14 cellular contexts compared by ENCODE assay signal in genomic region chr7:51288896-51289607, GRCh38. TPM values are rescaled to one million over a fixed set of nuclear protein-coding genes. Genes with fewer than 3 reads are reported as not detected.
DNase-seq lines count a peak whose midpoint lies in the region; ATAC-seq, FAIRE-seq and TF ChIP-seq lines count a peak whose summit lies in the region.
"Had no signal": no experiment of that assay in that cellular context is flagged by ENCODE, and none has a peak within 500 bp of the region (broad histone marks: within the 10 kb centered on the region; RNA-seq: fewer than 3 reads in every experiment).

No MANE protein-coding gene starts in this region.

- H3K27me3 ChIP-seq in astrocyte (ENCODE audit: insufficient read depth, low read length) (no peaks in the 10 kb centered on the region), HepG2 (ENCODE audit: control insufficient read depth in 1 of 2, insufficient read depth in 2 of 2, low read length in 2 of 2) (no peaks in the 10 kb centered on the region)

- TF ChIP-seq POLR2A in HepG2 (IDR thresholded peaks at IDR 0.05; ENCODE audit: insufficient read depth in 1 of 2, low read depth in 2 of 2, low read length in 2 of 2): no peak

- 65% methylated on average over 7 of the region's 7 CpGs for WGBS in HepG2 (ENCODE audit: low lambda C conversion rate)

- FAIRE-seq in astrocyte (lab: Jason Lieb, UNC): no peak
- FAIRE-seq in HepG2 (lab: Jason Lieb, UNC): no peak

- H3K4me3 ChIP-seq in astrocyte (ENCODE audit: insufficient read depth, low read depth, low read length): no peak overlapping the region
- no peak overlapping the region for H3K4me3 ChIP-seq in HepG2 (replicated peaks in 1 of 3; ENCODE audit: insufficient read depth in 1 of 3, low read depth in 2 of 3, low read length in 3 of 3)

- peaks cover 1% of the 10 kb centered on the region for H3K27me3 Mint-ChIP-seq in astrocyte (ENCODE audit: low read depth, unreplicated experiment)
- H3K27me3 Mint-ChIP-seq in T-helper 2 cell treated with Interferon-gamma antibody and Interleukin-4, amounts not matched to agents 5 μg/mL and 100 μg/mL, for 36 hours (ENCODE audit: low read depth): peaks cover 5% of the 10 kb centered on the region

- H2AFZ ChIP-seq in astrocyte (ENCODE audit: low read depth, low read length) (no peak overlapping the region), HepG2 (ENCODE audit: low read length) (no peak overlapping the region)

- H3K79me2 ChIP-seq in astrocyte (ENCODE audit: insufficient read depth, low read length): no peaks in the 10 kb centered on the region
- peaks cover 20% of the 10 kb centered on the region for H3K79me2 ChIP-seq in HepG2 (ENCODE audit: insufficient read depth, low read length)

- H3K9me3 ChIP-seq in astrocyte (ENCODE audit: insufficient read depth, low read depth, low read length) (no peaks in the 10 kb centered on the region), HepG2 (ENCODE audit: low read length) (no peaks in the 10 kb centered on the region; the same call in 1 of the 2 replicates)

- H3K4me2 ChIP-seq in astrocyte (ENCODE audit: low read length) (no peak overlapping the region), HepG2 (ENCODE audit: low read depth, low read length) (no peak overlapping the region)

- no peaks in the 10 kb centered on the region for H3K9me3 Mint-ChIP-seq in astrocyte (ENCODE audit: unreplicated experiment)
- H3K9me3 Mint-ChIP-seq in T-helper 2 cell treated with Interferon-gamma antibody and Interleukin-4, amounts not matched to agents 5 μg/mL and 100 μg/mL, for 36 hours: no peaks in the 10 kb centered on the region

- H3K4me1 ChIP-seq in astrocyte (ENCODE audit: insufficient read depth, low read length): no peaks in the 10 kb centered on the region
- 0 out of 2 replicates have a peak, but pooled peaks cover 12% of the 10 kb centered on the region for H3K4me1 ChIP-seq in HepG2 (ENCODE audit: insufficient read depth, low read length)

- in situ Hi-C loops in HepG2 (cut with HindIII; ENCODE audit: extremely low pct_ligation_motif_present, low pct_unique_long_range_greater_than_20kb): no loop called here

- CTCF ChIA-PET in HepG2 (lab: Yijun Ruan, JAX; ENCODE audit: low intra/inter-chr PET ratio, low total read pairs): no interaction called here

- TF ChIP-seq RAD21 in HepG2 (CRISPR knock-in tag; IDR thresholded peaks at IDR 0.05): no peak

- intact Hi-C loops in HepG2 (cut with micrococcal nuclease; ENCODE audit: unreplicated experiment): no loop called here

- TF ChIP-seq CTCF in astrocyte (IDR thresholded peaks at IDR 0.05; ENCODE audit: insufficient read depth, low read depth, low read length) (no peak), HepG2 (CRISPR knock-in tag; IDR thresholded peaks at IDR 0.05) (no peak)

- H3K36me3 ChIP-seq in astrocyte (ENCODE audit: insufficient read depth, low read length): no peaks in the 10 kb centered on the region
- H3K36me3 ChIP-seq in HepG2 (replicated peaks in 1 of 2; ENCODE audit: control insufficient read depth in 1 of 2, insufficient read depth in 2 of 2, low read length in 2 of 2): no peaks in the 10 kb centered on the region

- no peak overlapping the region for H3K9ac ChIP-seq in astrocyte (ENCODE audit: low read length)
- H3K9ac ChIP-seq in HepG2 (ENCODE audit: insufficient read depth, low read depth, low read length): no peak overlapping the region

- POLR2A ChIA-PET in HepG2 (lab: Yijun Ruan, JAX): no interaction called here

- no peak overlapping the region for H3K27ac ChIP-seq in astrocyte (ENCODE audit: low read depth, low read length)
- no peak overlapping the region for H3K27ac ChIP-seq in HepG2 (ENCODE audit: extremely low read length, insufficient read depth, low read length)
- H3K27ac ChIP-seq: epithelial cell of prostate had no signal

- H4K20me1 ChIP-seq in astrocyte (ENCODE audit: insufficient read depth, low read length) (no peaks in the 10 kb centered on the region), HepG2 (ENCODE audit: insufficient read depth, low read length) (peaks cover 14% of the 10 kb centered on the region; the same call in 1 of the 2 replicates)

- peaks cover 2% of the 10 kb centered on the region for H3K36me3 Mint-ChIP-seq in astrocyte (ENCODE audit: low read depth, unreplicated experiment)
- H3K36me3 Mint-ChIP-seq in T-helper 2 cell treated with Interferon-gamma antibody and Interleukin-4, amounts not matched to agents 5 μg/mL and 100 μg/mL, for 36 hours (ENCODE audit: low read depth): no peaks in the 10 kb centered on the region

- no peak overlapping the region for H3K4me3 Mint-ChIP-seq in astrocyte (ENCODE audit: unreplicated experiment)
- H3K4me3 Mint-ChIP-seq in T-helper 2 cell treated with Interferon-gamma antibody and Interleukin-4, amounts not matched to agents 5 μg/mL and 100 μg/mL, for 36 hours: no peak overlapping the region

- TF ChIP-seq EP300 in HepG2 (IDR thresholded peaks at IDR 0.05; ENCODE audit: low read depth in 2 of 2, low read length in 2 of 2) (no peak), HepG2 (CRISPR knock-in tag; IDR thresholded peaks at IDR 0.05; ENCODE audit: borderline replicate concordance) (no peak)

- H3K4me1 Mint-ChIP-seq in astrocyte (ENCODE audit: low read depth, unreplicated experiment): peaks cover 8% of the 10 kb centered on the region
- H3K4me1 Mint-ChIP-seq in T-helper 2 cell treated with Interferon-gamma antibody and Interleukin-4, amounts not matched to agents 5 μg/mL and 100 μg/mL, for 36 hours (ENCODE audit: low read depth): no peaks in the 10 kb centered on the region

- ATAC-seq in HepG2 (peak; percentile 39; the same call in 2 of the 3 replicates), GM18870 (IDR thresholded peaks at IDR 0.05; ENCODE audit: unreplicated experiment) (no peak)

- no TSS peak for BruUV-seq in HepG2 (replicated peaks; lab: Mats Ljungman, UMichigan)

- DNase-seq in DMS 273 (lab: John Stamatoyannopoulos, UW; ENCODE audit: unreplicated experiment) (peak; percentile 52), DMS 273 treated with DMSO at 0.1 percent for 48 hours (lab: John Stamatoyannopoulos, UW) (no peak), astrocyte (ENCODE audit: low read depth) (no peak), HepG2 (ENCODE audit: low spot score) (no peak), superior temporal gyrus (ENCODE audit: extremely low spot score) (peak; percentile 81), iPS-NIHi11 (ENCODE audit: low spot score) (no peak)
- no peak for DNase-seq in T-helper 2 cell treated with Interferon-gamma antibody and Interleukin-4, amounts not matched to agents 5 μg/mL and 100 μg/mL, for 36 hours (ENCODE audit: low spot score)
- DNase-seq: 8988T; activated CD8-positive, alpha-beta memory T cell treated with anti-CD3 and anti-CD28 coated beads, Interleukin-2, amount 50 U/mL, for 4 hours; EL; occipital lobe; T-helper 9 cell had no signal

- H3K27ac Mint-ChIP-seq in astrocyte (ENCODE audit: unreplicated experiment): peak overlapping the region; percentile 36
- H3K27ac Mint-ChIP-seq in T-helper 2 cell treated with Interferon-gamma antibody and Interleukin-4, amounts not matched to agents 5 μg/mL and 100 μg/mL, for 36 hours: no peak overlapping the region

TF ChIP-seq in HepG2, 621 proteins besides CTCF, POLR2A, EP300 and RAD21 (continues in another document):
- no peak for TF ChIP-seq TBL1XR1 (IDR thresholded peaks at IDR 0.05; ENCODE audit: borderline replicate concordance, low read length, partially characterized antibody)
- no peak for TF ChIP-seq ZNF30 (CRISPR knock-in tag; IDR thresholded peaks at IDR 0.05)
- no peak for TF ChIP-seq FOXO1 (CRISPR knock-in tag; IDR thresholded peaks at IDR 0.05)
- no peak for TF ChIP-seq PITX1 (CRISPR knock-in tag; IDR thresholded peaks at IDR 0.05)
- no peak for TF ChIP-seq NFIB (CRISPR knock-in tag; IDR thresholded peaks at IDR 0.05; ENCODE audit: borderline replicate concordance)
- no peak for TF ChIP-seq RFX3 (CRISPR knock-in tag; IDR thresholded peaks at IDR 0.05)
- no peak for TF ChIP-seq KDM1A (CRISPR knock-in tag; IDR thresholded peaks at IDR 0.05)
- no peak for TF ChIP-seq ZNF839 (CRISPR knock-in tag; IDR thresholded peaks at IDR 0.05; ENCODE audit: borderline replicate concordance)
- no peak for TF ChIP-seq SKI (IDR thresholded peaks at IDR 0.05; ENCODE audit: partially characterized antibody)

RNA-seq across cellular contexts. Expression of gene COBL, which starts 27.6 kb away (rescaled TPM):
- total RNA-seq in astrocyte (3.6 and 6.4 TPM in 2 replicates), HepG2 (2016; rRNA removed; fragmentation: Illumina TruSeq; extraction: Trizol) (3.8 and 4.4 TPM in 2 replicates)
- total RNA-seq in HepG2 (2016; cell fraction: cytosol; rRNA removed; fragmentation: Illumina TruSeq; extraction: Trizol; ENCODE audit: low read depth): 1.7 and 3.4 TPM in 2 replicates
- 2.9 and 3.7 TPM in 2 replicates for total RNA-seq in HepG2 (2016; cell fraction: insoluble cytoplasmic fraction; rRNA removed; fragmentation: Illumina TruSeq; extraction: Trizol)
- total RNA-seq in HepG2 (2016; cell fraction: membrane; rRNA removed; fragmentation: Illumina TruSeq; extraction: Trizol): 3.3 TPM in 2 replicates
- total RNA-seq in HepG2 (2016; cell fraction: nucleus; rRNA removed; fragmentation: Illumina TruSeq; extraction: Trizol): 7.8 and 8.5 TPM in 2 replicates
- polyA plus RNA-seq in HepG2 (2011; rRNA removed): 4.9 and 8.4 TPM in 2 replicates
- 3.8 and 4.6 TPM in 2 replicates for polyA plus RNA-seq in HepG2 (2011; cell fraction: cytosol; rRNA removed)
- polyA plus RNA-seq in HepG2 (2011; cell fraction: nucleus; rRNA removed): 5.7 and 7.9 TPM in 2 replicates
- polyA plus RNA-seq in HepG2 (2012): 13.2 and 13.3 TPM in 2 replicates
- polyA plus RNA-seq in HepG2 (2016; cell fraction: cytosol; fragmentation: Illumina TruSeq; extraction: Trizol; ENCODE audit: low read depth): 0.85 and 0.88 TPM in 2 replicates
- polyA plus RNA-seq in HepG2 (2016; cell fraction: insoluble cytoplasmic fraction; fragmentation: Illumina TruSeq; extraction: Trizol; ENCODE audit: low read depth): 4.3 and 5.9 TPM in 2 replicates
- 1.7 and 2.0 TPM in 2 replicates for polyA plus RNA-seq in HepG2 (2016; cell fraction: membrane; fragmentation: Illumina TruSeq; extraction: Trizol; ENCODE audit: low read depth)
- polyA plus RNA-seq in HepG2 (2016; cell fraction: nucleus; fragmentation: Illumina TruSeq; extraction: Trizol; ENCODE audit: insufficient read depth, low read depth): 7.6 and 8.4 TPM in 2 replicates
- polyA minus RNA-seq in HepG2 (2011; rRNA and poly(A)+ RNA removed; ENCODE audit: low replicate concordance): 15.4 and 59.2 TPM in 2 replicates
- polyA minus RNA-seq in HepG2 (2011; cell fraction: cytosol; rRNA and poly(A)+ RNA removed): 5.0 and 7.4 TPM in 2 replicates
- polyA minus RNA-seq in HepG2 (2011; cell fraction: nucleus; rRNA and poly(A)+ RNA removed): 17.9 and 22.8 TPM in 2 replicates

Comparison
In these comparisons a context has a peak if more than half of its experiments do, and no peak if none do; other contexts are left out.
1. DNase-seq: peak in DMS 273 (single experiment) and superior temporal gyrus (single experiment); none in DMS 273 treated with DMSO at 0.1 percent for 48 hours (single experiment), astrocyte (single experiment), HepG2 (single experiment), T-helper 2 cell treated with Interferon-gamma antibody and Interleukin-4, amounts not matched to agents 5 μg/mL and 100 μg/mL, for 36 hours (single experiment) and iPS-NIHi11 (single experiment).